ENCODE assay signal across 16 cellular contexts in the genomic region with DNA sequence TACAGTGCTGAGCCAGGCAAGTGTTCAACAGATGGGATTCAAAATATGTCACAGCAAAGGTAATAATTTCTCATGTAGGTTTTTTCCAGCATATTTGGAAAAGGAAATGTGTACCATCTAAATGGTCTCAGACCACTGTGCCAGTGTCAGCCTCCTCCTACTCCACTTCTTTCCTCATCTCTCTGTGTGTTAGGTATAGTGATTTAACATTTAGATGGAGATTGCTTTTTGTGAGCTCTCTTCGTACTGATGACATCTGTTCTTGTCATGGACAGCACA.
"Had no signal": no experiment of that assay in that cellular context is flagged by ENCODE, and none has a peak within 500 bp of the region (broad histone marks: within the 10 kb centered on the region; RNA-seq: fewer than 3 reads in every experiment).

No MANE protein-coding gene starts in this region.

- H2AFZ ChIP-seq: neural progenitor cell had no signal

- H3K9ac ChIP-seq: neural progenitor cell had no signal

- H3K4me3 Mint-ChIP-seq: activated naive CD8-positive, alpha-beta T cell treated with anti-CD3 and anti-CD28 coated beads, Interleukin-2, amount 10 ng/mL, durations not matched to agents 7 days and 5 days; mesothelial cell of epicardium; neural progenitor cell; type B pancreatic cell had no signal

- H3K9me3 ChIP-seq: breast epithelium, pancreas, suprapubic skin had no signal

- H3K27ac ChIP-seq: breast epithelium, epithelial cell of prostate, neural progenitor cell, pancreas, suprapubic skin had no signal

- DNase-seq: activated CD4-positive, alpha-beta T cell treated with anti-CD3 and anti-CD28 coated beads, Interleukin-2, amount 50 U/mL, for 1 hour; activated naive CD4-positive, alpha-beta T cell; activated naive CD8-positive, alpha-beta T cell treated with anti-CD3 and anti-CD28 coated beads, Interleukin-2, amount 10 ng/mL, durations not matched to agents 7 days and 5 days; anterior cingulate cortex; kidney glomerular epithelial cell; pancreas; stimulated activated CD4-positive, alpha-beta T cell treated with anti-CD3 and anti-CD28 coated beads, Interleukin-4, amount 100 ng/mL, for 4 hours; stimulated activated CD8-positive, alpha-beta memory T cell treated with anti-CD3 and anti-CD28 coated beads, Interleukin-4, amount 100 ng/mL, for 48 hours; stimulated activated naive CD4-positive, alpha-beta T cell treated with Interleukin-2 at 50 U/mL for 16 hours had no signal

- H3K4me2 ChIP-seq: neural progenitor cell had no signal

- H3K4me1 Mint-ChIP-seq: activated naive CD8-positive, alpha-beta T cell treated with anti-CD3 and anti-CD28 coated beads, Interleukin-2, amount 10 ng/mL, durations not matched to agents 7 days and 5 days; mesothelial cell of epicardium had no signal

- H3K36me3 Mint-ChIP-seq: activated naive CD8-positive, alpha-beta T cell treated with anti-CD3 and anti-CD28 coated beads, Interleukin-2, amount 10 ng/mL, durations not matched to agents 7 days and 5 days; mesothelial cell of epicardium; neural progenitor cell; type B pancreatic cell had no signal

- H3K36me3 ChIP-seq: breast epithelium, neural progenitor cell, pancreas, suprapubic skin had no signal

- H3K27me3 ChIP-seq: breast epithelium, pancreas, suprapubic skin had no signal

- H3K4me1 ChIP-seq: breast epithelium, neural progenitor cell, pancreas, suprapubic skin had no signal

- H3K4me3 ChIP-seq: breast epithelium, neural progenitor cell, pancreas, suprapubic skin had no signal

- ATAC-seq: activated CD4-positive, CD25-positive, alpha-beta regulatory T cell treated with anti-CD3 and anti-CD28 coated beads, Interleukin-2, amount 50 U/mL, for 24 hours; pancreas had no signal

- H3K9me3 Mint-ChIP-seq: activated naive CD8-positive, alpha-beta T cell treated with anti-CD3 and anti-CD28 coated beads, Interleukin-2, amount 10 ng/mL, durations not matched to agents 7 days and 5 days; mesothelial cell of epicardium; neural progenitor cell; type B pancreatic cell had no signal

- H3K27ac Mint-ChIP-seq: activated naive CD8-positive, alpha-beta T cell treated with anti-CD3 and anti-CD28 coated beads, Interleukin-2, amount 10 ng/mL, durations not matched to agents 7 days and 5 days; mesothelial cell of epicardium; neural progenitor cell; type B pancreatic cell had no signal
